In genomic region chr2:206953404-206953803, GRCh38 we compare ENCODE assay signal across 11 cellular contexts. TPM values are rescaled to one million over a fixed set of nuclear protein-coding genes. Genes with fewer than 3 reads are reported as not detected.
"Had no signal": no experiment of that assay in that cellular context is flagged by ENCODE, and none has a peak within 500 bp of the region (broad histone marks: within the 10 kb centered on the region; RNA-seq: fewer than 3 reads in every experiment).

No MANE protein-coding gene starts in this region.

RNA-seq across cellular contexts. Expression of gene CPO, which starts 14.1 kb away (rescaled TPM):
- total RNA-seq: activated B cell treated with CpG ODN at 0.5 μM for 24 hours; activated CD4-positive, alpha-beta memory T cell treated with anti-CD3 and anti-CD28 coated beads for 36 hours; activated CD4-positive, alpha-beta memory T cell treated with anti-CD3 and anti-CD28 coated beads, Interleukin-2, amount 10 ng/mL, durations not matched to agents 7 days and 5 days; activated CD4-positive, alpha-beta T cell treated with anti-CD3 and anti-CD28 coated beads for 36 hours; activated CD4-positive, alpha-beta T cell treated with anti-CD3 and anti-CD28 coated beads, Interleukin-2, amount 10 ng/mL, durations not matched to agents 7 days and 5 days; activated CD8-positive, alpha-beta memory T cell treated with anti-CD3 and anti-CD28 coated beads for 36 hours; activated CD8-positive, alpha-beta memory T cell treated with anti-CD3 and anti-CD28 coated beads, Interleukin-2, amount 10 ng/mL, durations not matched to agents 7 days and 5 days; activated CD8-positive, alpha-beta T cell treated with anti-CD3 and anti-CD28 coated beads for 36 hours; activated CD8-positive, alpha-beta T cell treated with anti-CD3 and anti-CD28 coated beads, Interleukin-2, amount 10 ng/mL, durations not matched to agents 7 days and 5 days; T-helper 1 cell treated with Interleukin-12 subunit alpha and Interleukin-12 subunit beta and Interleukin-4 antibody, amounts not matched to agents 30 ng/mL and 1 ng/mL, for 36 hours; T-helper 2 cell treated with Interferon-gamma antibody and Interleukin-4, amounts not matched to agents 100 ng/mL and 5 ng/mL, for 36 hours had no signal
